In the genomic region with DNA sequence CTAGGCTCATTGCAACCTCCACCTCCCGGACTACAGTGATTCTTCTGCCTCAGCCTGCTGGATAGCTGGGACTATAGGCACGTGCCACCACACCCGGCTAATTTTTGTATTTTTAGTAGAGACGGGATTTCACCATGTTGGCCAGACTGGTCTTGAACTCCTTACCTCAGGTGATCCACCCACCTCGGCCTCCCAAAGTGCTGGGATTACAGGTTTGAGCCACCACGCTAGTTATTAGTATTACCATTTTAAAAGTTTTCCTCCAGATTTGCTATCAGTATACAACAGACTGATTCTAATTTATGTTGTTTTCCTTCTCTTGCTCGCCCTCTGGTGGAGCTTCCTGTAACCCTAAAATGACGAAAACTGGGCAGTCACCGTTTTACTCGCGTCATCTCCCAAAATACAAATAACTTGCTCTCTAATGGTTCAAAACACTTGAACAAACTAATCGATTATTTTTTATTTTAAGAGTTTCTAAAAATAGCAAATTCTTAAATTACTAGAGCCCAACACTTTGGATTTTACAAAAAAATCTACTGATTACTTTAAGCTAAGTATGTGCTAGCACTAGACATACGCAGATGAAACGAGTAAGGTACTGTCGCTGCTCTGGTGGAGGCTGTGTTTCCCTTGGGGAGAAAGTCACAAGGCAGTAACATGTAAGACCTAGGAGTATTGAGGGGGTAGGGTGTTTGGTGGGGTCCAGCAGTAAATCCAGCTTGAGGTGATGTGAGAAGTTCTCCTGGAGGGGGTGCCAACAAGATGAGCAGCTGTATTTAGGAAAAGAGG, we compare ENCODE assay signal across 8 cellular contexts.
DNase-seq lines count a peak whose midpoint lies in the region; ATAC-seq lines count a peak whose summit lies in the region.

No MANE protein-coding gene starts in this region.

- H3K27ac ChIP-seq in ACC112 (ENCODE audit: low read depth, low read length) = no peak overlapping the region
- H3K27ac ChIP-seq in duodenal mucosa (ENCODE audit: low read depth, low read length) = no peak overlapping the region
- no peak overlapping the region for H3K27ac ChIP-seq in mesendoderm (ENCODE audit: low read depth, low read length)

- H2AK5ac ChIP-seq in mesendoderm (ENCODE audit: low read length) = no peak overlapping the region

- H2BK15ac ChIP-seq in mesendoderm (replicated peaks; ENCODE audit: low read depth) = no peak overlapping the region

- H3K4me1 ChIP-seq in ACC112 (ENCODE audit: control insufficient read depth, insufficient read depth, low read length, unreplicated experiment) (no peaks in the 10 kb centered on the region), duodenal mucosa (ENCODE audit: control insufficient read depth in 1 of 2, insufficient read depth in 2 of 2, low read length in 2 of 2) (no peaks in the 10 kb centered on the region), mesendoderm (ENCODE audit: control insufficient read depth, low read depth, low read length) (no peaks in the 10 kb centered on the region)

- H4K8ac ChIP-seq in mesendoderm (ENCODE audit: low read depth, low read length) = no peak overlapping the region

- no peak overlapping the region for H3K4ac ChIP-seq in mesendoderm (ENCODE audit: low read depth, low read length)

- H2BK120ac ChIP-seq in mesendoderm (ENCODE audit: low read depth, low read length) = no peak overlapping the region

- peak overlapping the region; percentile 29 for H3K4me3 ChIP-seq in ACC112 (ENCODE audit: low read depth, low read length)
- peak overlapping the region; percentile 1 to 7 for H3K4me3 ChIP-seq in duodenal mucosa (ENCODE audit: low read depth in 1 of 2, low read length in 2 of 2)
- H3K4me3 ChIP-seq in mesendoderm (ENCODE audit: low read length) = no peak overlapping the region

- no peak overlapping the region for H2BK5ac ChIP-seq in mesendoderm (ENCODE audit: low read length)

- no peaks in the 10 kb centered on the region for H3K79me1 ChIP-seq in mesendoderm (ENCODE audit: low read length)

- H2AFZ ChIP-seq in ACC112 (ENCODE audit: low read length, unreplicated experiment) = no peak overlapping the region

- no peak overlapping the region for H3K23ac ChIP-seq in mesendoderm (ENCODE audit: low read length)

- H4K5ac ChIP-seq in mesendoderm (ENCODE audit: low read length) = no peak overlapping the region

- H3K4me2 ChIP-seq in mesendoderm (ENCODE audit: low read length) = no peak overlapping the region

- H3K36me3 ChIP-seq in ACC112 (ENCODE audit: insufficient read depth, low read length) (no peaks in the 10 kb centered on the region; the same call in 1 of the 2 replicates), duodenal mucosa (ENCODE audit: control insufficient read depth in 1 of 2, insufficient read depth in 2 of 2, low read length in 2 of 2) (no peaks in the 10 kb centered on the region), mesendoderm (ENCODE audit: control insufficient read depth, insufficient read depth, low read length) (no peaks in the 10 kb centered on the region)

- peak overlapping the region; percentile 54 for H3K56ac ChIP-seq in mesendoderm (ENCODE audit: low read length)

- peak; percentile 73 for ATAC-seq in GM18498 (IDR thresholded peaks at IDR 0.05; ENCODE audit: unreplicated experiment)
- ATAC-seq in HG03025 (IDR thresholded peaks at IDR 0.05; ENCODE audit: low FRiP score, unreplicated experiment) = peak; percentile 54

- H3K18ac ChIP-seq in mesendoderm (ENCODE audit: low read length) = no peak overlapping the region

- peak; percentile 54 for DNase-seq in NCI-H460 (ENCODE audit: extremely low read depth, low read depth)
- peak; percentile 72 to 80 for DNase-seq in activated CD4-positive, alpha-beta T cell treated with anti-CD3 and anti-CD28 coated beads, Interleukin-2, amount 50 U/mL, for 48 hours
- peak; percentile 71 for DNase-seq in mesendoderm
- DNase-seq in stimulated activated CD8-positive, alpha-beta memory T cell treated with anti-CD3 and anti-CD28 coated beads, Interleukin-4, amount 100 ng/mL, for 24 hours (ENCODE audit: low read depth) = peak; percentile 51

- 100% methylated on average over 1 of the region's 15 CpGs for WGBS in mesendoderm (ENCODE audit: extremely low coverage, insufficient coverage, low lambda C conversion rate)

- H3K9ac ChIP-seq in duodenal mucosa (ENCODE audit: low read depth in 1 of 2, low read length in 2 of 2) = no peak overlapping the region
- H3K9ac ChIP-seq in mesendoderm (ENCODE audit: low read length) = peak overlapping the region; percentile 18

- peaks cover 3 to 8% of the 10 kb centered on the region in 2 donors for H3K9me3 ChIP-seq in duodenal mucosa (ENCODE audit: control insufficient read depth in 1 of 2, low read length in 2 of 2)

- H3K27me3 ChIP-seq in ACC112 (ENCODE audit: insufficient read depth, low read length) = no peaks in the 10 kb centered on the region
- no peaks in the 10 kb centered on the region for H3K27me3 ChIP-seq in duodenal mucosa (ENCODE audit: control insufficient read depth in 1 of 2, insufficient read depth in 2 of 2, low read length in 2 of 2)
- H3K27me3 ChIP-seq in mesendoderm (ENCODE audit: insufficient read depth, low read length, poor library complexity) = no peaks in the 10 kb centered on the region

- H3K79me2 ChIP-seq in ACC112 (ENCODE audit: control insufficient read depth, insufficient read depth, low read length, unreplicated experiment) = no peaks in the 10 kb centered on the region
- no peaks in the 10 kb centered on the region for H3K79me2 ChIP-seq in mesendoderm (ENCODE audit: control insufficient read depth, insufficient read depth, low read length)
